ENCODE assay signal across 14 cellular contexts in the genomic region with DNA sequence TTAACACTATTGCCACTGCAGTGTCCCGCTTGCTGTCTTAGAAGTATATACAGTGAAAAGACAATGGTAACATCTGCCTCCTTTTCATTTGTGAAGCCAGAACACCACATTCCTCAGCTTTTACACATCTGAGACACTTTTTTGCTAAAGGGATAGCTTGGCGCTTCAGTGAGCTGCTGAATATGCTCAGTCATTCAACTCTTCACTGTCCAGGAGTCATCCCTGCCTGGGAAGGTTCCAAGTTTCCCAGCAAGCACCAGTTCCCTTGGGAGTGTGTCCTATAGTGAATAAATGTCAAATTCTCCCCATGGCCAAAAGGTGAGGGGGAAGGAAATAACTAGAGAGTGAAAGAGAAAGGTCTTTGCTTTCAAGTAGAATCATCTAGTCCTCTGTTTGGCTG. TPM values are rescaled to one million over a fixed set of nuclear protein-coding genes. Genes with fewer than 3 reads are reported as not detected.
DNase-seq lines count a peak whose midpoint lies in the region; ATAC-seq and TF ChIP-seq lines count a peak whose summit lies in the region.
"Had no signal": no experiment of that assay in that cellular context is flagged by ENCODE, and none has a peak within 500 bp of the region (broad histone marks: within the 10 kb centered on the region; RNA-seq: fewer than 3 reads in every experiment).

No MANE protein-coding gene starts in this region.

- intact Hi-C loops in esophagus muscularis mucosa (cut with DNase I), result no loop called here

- TF ChIP-seq POLR2A in esophagus muscularis mucosa (IDR thresholded peaks at IDR 0.05; ENCODE audit: low read depth), result no peak

- TF ChIP-seq CTCF in epithelial cell of proximal tubule (conservative IDR thresholded peaks at IDR 0.05; ENCODE audit: low read depth, low read length) (no peak), esophagus muscularis mucosa (IDR thresholded peaks at IDR 0.05) (no peak)

- peak; percentile 80 for DNase-seq in ELR (ENCODE audit: low read depth)
- DNase-seq in RPMI7951 (ENCODE audit: low read depth), result peak; percentile 68
- peak; percentile 68 for DNase-seq in epithelial cell of proximal tubule (ENCODE audit: low read depth)
- DNase-seq in renal cortical epithelial cell (ENCODE audit: low read depth), result peak; percentile 81
- DNase-seq in H4 (ENCODE audit: low spot score), result no peak
- no peak for DNase-seq in esophagus muscularis mucosa (ENCODE audit: extremely low spot score)
- DNase-seq in NCI-H748 (lab: John Stamatoyannopoulos, UW; ENCODE audit: unreplicated experiment), result no peak
- DNase-seq: activated CD4-positive, alpha-beta T cell treated with anti-CD3 and anti-CD28 coated beads, Interleukin-2, amount 50 U/mL, for 48 hours; MM.1S; NCI-H2171; OCI-M1; small intestine had no signal

- no peaks in the 10 kb centered on the region for H3K27me3 ChIP-seq in esophagus muscularis mucosa

- no peak overlapping the region for H3K27ac ChIP-seq in esophagus muscularis mucosa (replicated peaks in 1 of 4)

- H3K4me3 ChIP-seq in epithelial cell of proximal tubule (ENCODE audit: low read depth, low read length) (no peak overlapping the region), esophagus muscularis mucosa (no peak overlapping the region)

- peaks cover 22 to 66% (median 38%) of the 10 kb centered on the region in 4 donors for H3K36me3 ChIP-seq in esophagus muscularis mucosa

- peaks cover 11 to 22% (median 19%) of the 10 kb centered on the region in 4 donors for H3K4me1 ChIP-seq in esophagus muscularis mucosa

- TF ChIP-seq EP300 in esophagus muscularis mucosa (IDR thresholded peaks at IDR 0.05), result no peak

- 77% methylated on average over 2 of the region's 2 CpGs for WGBS in esophagus muscularis mucosa

- no peak for ATAC-seq in HG03520 (IDR thresholded peaks at IDR 0.05; ENCODE audit: unreplicated experiment)
- ATAC-seq: natural killer cell treated with Interleukin-12 subunit alpha and Interleukin-12 subunit beta and Interleukin-15 and Interleukin-18, amount 100 ng/mL, for 72 hours had no signal

- H3K9me3 ChIP-seq in esophagus muscularis mucosa, result no peaks in the 10 kb centered on the region

RNA-seq across cellular contexts. Expression of gene RBBP5, which starts 25.4 kb away (rescaled TPM):
- 14.1 and 15.6 TPM in 2 replicates for total RNA-seq in RPMI7951 (2014; rRNA removed; shearing (Covaris generic))
- 10.6 and 11.1 TPM in 2 replicates for total RNA-seq in epithelial cell of proximal tubule
- total RNA-seq in renal cortical epithelial cell, result 30.2 and 33.1 TPM in 2 replicates
- total RNA-seq in H4 (2014; rRNA removed; shearing (Covaris generic)), result 18.6 and 18.7 TPM in 2 replicates
- total RNA-seq in esophagus muscularis mucosa, result 10 to 100 TPM in 3 of 4 donors, 1 to 10 TPM in 1; 8.6 to 13.3 (median 12.0) TPM

Comparison
In these comparisons a context has a peak if more than half of its experiments do, and no peak if none do; other contexts are left out.
1. DNase-seq: peak in ELR (single experiment), RPMI7951 (single experiment), epithelial cell of proximal tubule (single experiment) and renal cortical epithelial cell (single experiment); none in H4 (single experiment), esophagus muscularis mucosa (single experiment) and NCI-H748 (single experiment).